Comparison of ENCODE assay signal across 26 cellular contexts in the genomic region with DNA sequence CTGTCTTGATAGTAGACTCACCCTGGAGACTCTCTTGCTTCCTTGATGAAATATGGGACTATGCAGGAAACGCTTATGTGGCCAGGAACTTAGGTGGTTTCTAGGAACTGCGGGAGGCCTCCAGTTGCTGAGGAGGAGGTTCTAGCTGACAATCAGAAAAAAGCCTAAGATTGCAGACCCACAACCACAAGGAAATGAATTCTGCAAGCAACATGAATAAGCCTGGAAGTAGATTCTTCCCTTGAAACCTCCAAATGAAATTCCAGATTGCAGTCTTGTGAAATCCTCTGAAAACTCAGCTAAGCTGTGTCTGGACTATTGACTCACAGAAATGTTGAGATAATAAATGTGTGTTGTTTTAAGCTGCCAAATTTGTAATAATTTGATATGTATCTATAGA.
DNase-seq lines count a peak whose midpoint lies in the region; ATAC-seq, FAIRE-seq and TF ChIP-seq lines count a peak whose summit lies in the region.
"Had no signal": no experiment of that assay in that cellular context is flagged by ENCODE, and none has a peak within 500 bp of the region (broad histone marks: within the 10 kb centered on the region; RNA-seq: fewer than 3 reads in every experiment).

No MANE protein-coding gene starts in this region.

- 83% methylated on average over 2 of the region's 2 CpGs for WGBS in hepatocyte (ENCODE audit: low lambda C conversion rate, missing lambda C conversion rate)

- no peak for FAIRE-seq in bronchial epithelial cell (lab: Jason Lieb, UNC)
- FAIRE-seq: GM12878, keratinocyte, pancreas had no signal

- H3K9me3 ChIP-seq in A673 (ENCODE audit: low read depth, low read length, poor library complexity, severe bottlenecking), result no peaks in the 10 kb centered on the region
- no peaks in the 10 kb centered on the region for H3K9me3 ChIP-seq in hepatocyte (ENCODE audit: low read depth)
- H3K9me3 ChIP-seq: breast epithelium, pancreas, SK-N-SH had no signal

- no TSS peak for BruUV-seq in A673 (replicated peaks; lab: Mats Ljungman, UMichigan)

- no peak overlapping the region for H3K4me3 ChIP-seq in A673 (ENCODE audit: low read depth, low read length, poor library complexity, severe bottlenecking)
- H3K4me3 ChIP-seq in bronchial epithelial cell (ENCODE audit: low read depth, low read length), result no peak overlapping the region
- no peak overlapping the region for H3K4me3 ChIP-seq in hepatocyte
- H3K4me3 ChIP-seq: breast epithelium, GM12878, pancreas had no signal

- no peak for ATAC-seq in GM19397 (IDR thresholded peaks at IDR 0.05; ENCODE audit: unreplicated experiment)
- ATAC-seq in natural killer cell, result no peak
- ATAC-seq: activated naive CD4-positive, alpha-beta T cell treated with anti-CD3 and anti-CD28 coated beads, Interleukin-2, amount 50 U/mL, for 72 hours; GM12878; pancreas; stimulated activated naive CD8-positive, alpha-beta T cell treated with anti-CD3 and anti-CD28 coated beads, Interleukin-15, amount 100 ng/mL, for 72 hours had no signal

- POLR2A ChIA-PET in A673 (lab: Charles Lee; ENCODE audit: low non-redundant PET), result no interaction called here

- H3K27me3 ChIP-seq in A673 (replicated peaks; ENCODE audit: insufficient read depth, low read depth, low read length, poor library complexity) (no peaks in the 10 kb centered on the region), bronchial epithelial cell (ENCODE audit: control insufficient read depth, insufficient read depth, low read length) (no peaks in the 10 kb centered on the region), hepatocyte (no peaks in the 10 kb centered on the region)
- H3K27me3 ChIP-seq: breast epithelium, pancreas had no signal

- DNase-seq in A673 (ENCODE audit: low spot score) (peak; percentile 19), HT1080 (ENCODE audit: low read depth) (peak; percentile 69), bronchial epithelial cell (ENCODE audit: low read depth) (peak; percentile 39), hepatocyte (ENCODE audit: low spot score) (peak; percentile 19), DMS153 (lab: John Stamatoyannopoulos, UW) (no peak), natural killer cell (no peak), dedifferentiated amniotic fluid mesenchymal stem cell (ENCODE audit: extremely low spot score) (no peak)
- DNase-seq: 8988T; activated CD4-positive, alpha-beta T cell treated with anti-CD3 and anti-CD28 coated beads for 1 hour; C1 segment of cervical spinal cord; GF-D8; hippocampal formation; mammary epithelial cell; MM.1S; NCI-H1694; pancreas; SK-N-SH; stimulated activated CD4-positive, alpha-beta T cell treated with anti-CD3 and anti-CD28 coated beads, Interleukin-2, amount 100 ng/mL, for 24 hours; stimulated activated naive CD8-positive, alpha-beta T cell treated with anti-CD3 and anti-CD28 coated beads, Interleukin-15, amount 100 ng/mL, for 72 hours had no signal

- no peaks in the 10 kb centered on the region for H3K9me2 ChIP-seq in hepatocyte (replicated peaks; ENCODE audit: insufficient read depth)
- H3K9me2 ChIP-seq: SK-N-SH had no signal

- CTCF ChIA-PET in A673 (lab: Charles Lee), result no interaction called here

- H3K27ac Mint-ChIP-seq in natural killer cell, result no peak overlapping the region
- H3K27ac Mint-ChIP-seq: activated naive CD4-positive, alpha-beta T cell treated with anti-CD3 and anti-CD28 coated beads, Interleukin-2, amount 50 U/mL, for 72 hours; activated T-helper 1 cell treated with anti-CD3 and anti-CD28 coated beads, Interleukin-12 subunit alpha, Interleukin-12 subunit beta, Interleukin-2, Interleukin-4 antibody, amounts not matched to agents 30 ng/mL and 10 ng/mL and 1 ng/mL, durations not matched to agents 14 hours and 24 hours and 36 hours; IgD-negative memory B cell; stimulated activated naive CD8-positive, alpha-beta T cell treated with anti-CD3 and anti-CD28 coated beads, Interleukin-15, amount 100 ng/mL, for 72 hours had no signal

- no peak for TF ChIP-seq CTCF in A673 (conservative IDR thresholded peaks at IDR 0.05; ENCODE audit: low read depth, low read length)
- TF ChIP-seq CTCF in bronchial epithelial cell (IDR thresholded peaks at IDR 0.05; ENCODE audit: insufficient read depth, low read length, severe bottlenecking), result no peak
- no peak for TF ChIP-seq CTCF in hepatocyte (IDR thresholded peaks at IDR 0.05; ENCODE audit: poor library complexity)
- no peak for TF ChIP-seq CTCF in natural killer cell (IDR thresholded peaks at IDR 0.05)

- no peaks in the 10 kb centered on the region for H3K79me2 ChIP-seq in hepatocyte

- intact Hi-C loops in A673 (cut with micrococcal nuclease; ENCODE audit: unreplicated experiment), result no loop called here
- intact Hi-C loops in natural killer cell (cut with micrococcal nuclease), result no loop called here

- H4K20me1 ChIP-seq in hepatocyte (ENCODE audit: insufficient read depth, poor library complexity, severe bottlenecking), result no peaks in the 10 kb centered on the region

- H3K27me3 Mint-ChIP-seq in natural killer cell (ENCODE audit: low read depth in 2 of 2), result no peaks in the 10 kb centered on the region
- H3K27me3 Mint-ChIP-seq: IgD-negative memory B cell; stimulated activated naive CD8-positive, alpha-beta T cell treated with anti-CD3 and anti-CD28 coated beads, Interleukin-15, amount 100 ng/mL, for 72 hours had no signal

- no peaks in the 10 kb centered on the region for H3K4me1 Mint-ChIP-seq in natural killer cell
- H3K4me1 Mint-ChIP-seq: IgD-negative memory B cell; stimulated activated naive CD8-positive, alpha-beta T cell treated with anti-CD3 and anti-CD28 coated beads, Interleukin-15, amount 100 ng/mL, for 72 hours had no signal

- H3K4me1 ChIP-seq in A673 (ENCODE audit: insufficient read depth, low read length, poor library complexity, severe bottlenecking), result no peaks in the 10 kb centered on the region
- H3K4me1 ChIP-seq in hepatocyte (ENCODE audit: insufficient read depth), result peaks cover 10% of the 10 kb centered on the region
- H3K4me1 ChIP-seq: breast epithelium, pancreas had no signal

- H3K4me3 Mint-ChIP-seq in natural killer cell, result no peak overlapping the region
- H3K4me3 Mint-ChIP-seq: activated T-helper 1 cell treated with anti-CD3 and anti-CD28 coated beads, Interleukin-12 subunit alpha, Interleukin-12 subunit beta, Interleukin-2, Interleukin-4 antibody, amounts not matched to agents 30 ng/mL and 10 ng/mL and 1 ng/mL, durations not matched to agents 14 hours and 24 hours and 36 hours; IgD-negative memory B cell; stimulated activated naive CD8-positive, alpha-beta T cell treated with anti-CD3 and anti-CD28 coated beads, Interleukin-15, amount 100 ng/mL, for 72 hours had no signal

- no peaks in the 10 kb centered on the region for H3K36me3 Mint-ChIP-seq in natural killer cell
- H3K36me3 Mint-ChIP-seq: activated naive CD4-positive, alpha-beta T cell treated with anti-CD3 and anti-CD28 coated beads, Interleukin-2, amount 50 U/mL, for 72 hours; IgD-negative memory B cell had no signal

- no peak overlapping the region for H3K4me2 ChIP-seq in hepatocyte
- H3K4me2 ChIP-seq: SK-N-SH had no signal

- H3K9me3 Mint-ChIP-seq in natural killer cell, result peaks cover 2% of the 10 kb centered on the region in 2 donors
- H3K9me3 Mint-ChIP-seq: activated T-helper 1 cell treated with anti-CD3 and anti-CD28 coated beads, Interleukin-12 subunit alpha, Interleukin-12 subunit beta, Interleukin-2, Interleukin-4 antibody, amounts not matched to agents 30 ng/mL and 10 ng/mL and 1 ng/mL, durations not matched to agents 14 hours and 24 hours and 36 hours had no signal

- no peaks in the 10 kb centered on the region for H3K36me3 ChIP-seq in A673 (ENCODE audit: insufficient read depth, low read length, poor library complexity, severe bottlenecking)
- H3K36me3 ChIP-seq in bronchial epithelial cell (ENCODE audit: control insufficient read depth, insufficient read depth, low read length), result no peaks in the 10 kb centered on the region
- no peaks in the 10 kb centered on the region for H3K36me3 ChIP-seq in hepatocyte (replicated peaks; ENCODE audit: insufficient read depth, low read depth)
- H3K36me3 ChIP-seq: breast epithelium, pancreas had no signal

- no peak overlapping the region for H3K27ac ChIP-seq in A673 (ENCODE audit: low read depth, low read length, poor library complexity, severe bottlenecking)
- H3K27ac ChIP-seq in hepatocyte, result no peak overlapping the region
- H3K27ac ChIP-seq: breast epithelium, pancreas had no signal

- H2AFZ ChIP-seq in hepatocyte, result no peak overlapping the region

Comparison
In these comparisons a context has a peak if more than half of its experiments do, and no peak if none do; other contexts are left out.
1. DNase-seq: peak in A673 (single experiment), HT1080 (single experiment), bronchial epithelial cell (single experiment) and hepatocyte (single experiment); none in DMS153 (single experiment), natural killer cell (single experiment) and dedifferentiated amniotic fluid mesenchymal stem cell (single experiment).